In the genomic region with DNA sequence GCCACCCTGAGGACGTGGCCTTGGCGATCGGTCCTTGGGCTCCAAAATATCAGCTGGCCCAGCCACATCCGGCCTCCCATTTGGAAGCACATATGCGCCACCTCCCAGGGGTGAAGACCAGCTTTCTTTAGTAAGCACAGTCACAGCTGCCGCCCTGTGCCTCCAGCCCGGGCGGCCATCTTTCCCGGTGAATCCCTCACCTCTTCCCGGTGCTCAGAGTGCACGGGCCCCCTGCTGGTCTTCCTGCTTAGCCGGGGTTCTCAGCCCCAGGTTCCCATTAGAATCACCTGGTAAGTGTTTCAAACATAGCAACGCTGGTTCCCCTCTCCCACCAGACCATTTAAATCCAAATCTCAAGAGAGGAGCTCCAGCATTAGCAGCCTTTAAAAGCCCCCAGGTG, we compare ENCODE assay signal across 2 cellular contexts.
TF ChIP-seq lines count a peak whose summit lies in the region.

No MANE protein-coding gene starts in this region.

TF ChIP-seq in HepG2, 621 proteins besides CTCF, POLR2A, EP300 and RAD21 (continues in another document):
- TF ChIP-seq, protein P1, sequence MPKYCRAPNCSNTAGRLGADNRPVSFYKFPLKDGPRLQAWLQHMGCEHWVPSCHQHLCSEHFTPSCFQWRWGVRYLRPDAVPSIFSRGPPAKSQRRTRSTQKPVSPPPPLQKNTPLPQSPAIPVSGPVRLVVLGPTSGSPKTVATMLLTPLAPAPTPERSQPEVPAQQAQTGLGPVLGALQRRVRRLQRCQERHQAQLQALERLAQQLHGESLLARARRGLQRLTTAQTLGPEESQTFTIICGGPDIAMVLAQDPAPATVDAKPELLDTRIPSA (CRISPR knock-in tag; IDR thresholded peaks at IDR 0.05; ENCODE audit: borderline replicate concordance) = no peak
- TF ChIP-seq, protein P2, sequence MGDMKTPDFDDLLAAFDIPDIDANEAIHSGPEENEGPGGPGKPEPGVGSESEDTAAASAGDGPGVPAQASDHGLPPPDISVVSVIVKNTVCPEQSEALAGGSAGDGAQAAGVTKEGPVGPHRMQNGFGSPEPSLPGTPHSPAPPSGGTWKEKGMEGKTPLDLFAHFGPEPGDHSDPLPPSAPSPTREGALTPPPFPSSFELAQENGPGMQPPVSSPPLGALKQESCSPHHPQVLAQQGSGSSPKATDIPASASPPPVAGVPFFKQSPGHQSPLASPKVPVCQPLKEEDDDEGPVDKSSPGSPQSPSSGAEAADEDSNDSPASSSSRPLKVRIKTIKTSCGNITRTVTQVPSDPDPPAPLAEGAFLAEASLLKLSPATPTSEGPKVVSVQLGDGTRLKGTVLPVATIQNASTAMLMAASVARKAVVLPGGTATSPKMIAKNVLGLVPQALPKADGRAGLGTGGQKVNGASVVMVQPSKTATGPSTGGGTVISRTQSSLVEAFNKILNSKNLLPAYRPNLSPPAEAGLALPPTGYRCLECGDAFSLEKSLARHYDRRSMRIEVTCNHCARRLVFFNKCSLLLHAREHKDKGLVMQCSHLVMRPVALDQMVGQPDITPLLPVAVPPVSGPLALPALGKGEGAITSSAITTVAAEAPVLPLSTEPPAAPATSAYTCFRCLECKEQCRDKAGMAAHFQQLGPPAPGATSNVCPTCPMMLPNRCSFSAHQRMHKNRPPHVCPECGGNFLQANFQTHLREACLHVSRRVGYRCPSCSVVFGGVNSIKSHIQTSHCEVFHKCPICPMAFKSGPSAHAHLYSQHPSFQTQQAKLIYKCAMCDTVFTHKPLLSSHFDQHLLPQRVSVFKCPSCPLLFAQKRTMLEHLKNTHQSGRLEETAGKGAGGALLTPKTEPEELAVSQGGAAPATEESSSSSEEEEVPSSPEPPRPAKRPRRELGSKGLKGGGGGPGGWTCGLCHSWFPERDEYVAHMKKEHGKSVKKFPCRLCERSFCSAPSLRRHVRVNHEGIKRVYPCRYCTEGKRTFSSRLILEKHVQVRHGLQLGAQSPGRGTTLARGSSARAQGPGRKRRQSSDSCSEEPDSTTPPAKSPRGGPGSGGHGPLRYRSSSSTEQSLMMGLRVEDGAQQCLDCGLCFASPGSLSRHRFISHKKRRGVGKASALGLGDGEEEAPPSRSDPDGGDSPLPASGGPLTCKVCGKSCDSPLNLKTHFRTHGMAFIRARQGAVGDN (CRISPR knock-in tag; IDR thresholded peaks at IDR 0.05) = peak; percentile 24; the same call in 1 of the 2 replicates
- TF ChIP-seq SMAD1 (CRISPR knock-in tag; IDR thresholded peaks at IDR 0.05; ENCODE audit: borderline replicate concordance, low read depth) (no peak), ZIK1 (CRISPR knock-in tag; IDR thresholded peaks at IDR 0.05; ENCODE audit: borderline replicate concordance, low read depth) (no peak), ISX (CRISPR knock-in tag; conservative IDR thresholded peaks at IDR 0.05) (no peak), ZNF782 (CRISPR knock-in tag; IDR thresholded peaks at IDR 0.05; ENCODE audit: borderline replicate concordance) (no peak), ZNF235 (CRISPR knock-in tag; IDR thresholded peaks at IDR 0.05; ENCODE audit: borderline replicate concordance) (no peak), SP2 (CRISPR knock-in tag; IDR thresholded peaks at IDR 0.05) (no peak), YY1 (IDR thresholded peaks at IDR 0.05; ENCODE audit: insufficient read depth, insufficient replicate concordance, low read depth, low read length) (peak; percentile 86), HNRNPL (IDR thresholded peaks at IDR 0.05; ENCODE audit: low read depth, low read length) (no peak), ZNF841 (CRISPR knock-in tag; IDR thresholded peaks at IDR 0.05; ENCODE audit: borderline replicate concordance) (no peak), KAT7 (CRISPR knock-in tag; IDR thresholded peaks at IDR 0.05; ENCODE audit: borderline replicate concordance) (no peak), ISL2 (CRISPR knock-in tag; IDR thresholded peaks at IDR 0.05) (no peak), ZNF720 (CRISPR knock-in tag; IDR thresholded peaks at IDR 0.05) (no peak), EHMT2 (IDR thresholded peaks at IDR 0.05; ENCODE audit: borderline replicate concordance, low read depth, low read length) (no peak), ZNF460 (CRISPR knock-in tag; IDR thresholded peaks at IDR 0.05; ENCODE audit: borderline replicate concordance) (no peak), NFIB (CRISPR knock-in tag; IDR thresholded peaks at IDR 0.05; ENCODE audit: borderline replicate concordance) (no peak), ZNF563 (CRISPR knock-in tag; IDR thresholded peaks at IDR 0.05) (no peak), ONECUT2 (CRISPR knock-in tag; IDR thresholded peaks at IDR 0.05) (no peak), PLRG1 (conservative IDR thresholded peaks at IDR 0.05) (no peak)
- TF ChIP-seq, protein P3, sequence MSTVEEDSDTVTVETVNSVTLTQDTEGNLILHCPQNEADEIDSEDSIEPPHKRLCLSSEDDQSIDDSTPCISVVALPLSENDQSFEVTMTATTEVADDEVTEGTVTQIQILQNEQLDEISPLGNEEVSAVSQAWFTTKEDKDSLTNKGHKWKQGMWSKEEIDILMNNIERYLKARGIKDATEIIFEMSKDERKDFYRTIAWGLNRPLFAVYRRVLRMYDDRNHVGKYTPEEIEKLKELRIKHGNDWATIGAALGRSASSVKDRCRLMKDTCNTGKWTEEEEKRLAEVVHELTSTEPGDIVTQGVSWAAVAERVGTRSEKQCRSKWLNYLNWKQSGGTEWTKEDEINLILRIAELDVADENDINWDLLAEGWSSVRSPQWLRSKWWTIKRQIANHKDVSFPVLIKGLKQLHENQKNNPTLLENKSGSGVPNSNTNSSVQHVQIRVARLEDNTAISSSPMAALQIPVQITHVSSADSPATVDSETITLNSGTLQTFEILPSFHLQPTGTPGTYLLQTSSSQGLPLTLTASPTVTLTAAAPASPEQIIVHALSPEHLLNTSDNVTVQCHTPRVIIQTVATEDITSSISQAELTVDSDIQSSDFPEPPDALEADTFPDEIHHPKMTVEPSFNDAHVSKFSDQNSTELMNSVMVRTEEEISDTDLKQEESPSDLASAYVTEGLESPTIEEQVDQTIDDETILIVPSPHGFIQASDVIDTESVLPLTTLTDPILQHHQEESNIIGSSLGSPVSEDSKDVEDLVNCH (CRISPR knock-in tag; IDR thresholded peaks at IDR 0.05) = no peak
- TF ChIP-seq, protein P4, sequence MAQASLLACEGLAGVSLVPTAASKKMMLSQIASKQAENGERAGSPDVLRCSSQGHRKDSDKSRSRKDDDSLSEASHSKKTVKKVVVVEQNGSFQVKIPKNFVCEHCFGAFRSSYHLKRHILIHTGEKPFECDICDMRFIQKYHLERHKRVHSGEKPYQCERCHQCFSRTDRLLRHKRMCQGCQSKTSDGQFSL (CRISPR knock-in tag; IDR thresholded peaks at IDR 0.05) = no peak
- TF ChIP-seq, protein P5, sequence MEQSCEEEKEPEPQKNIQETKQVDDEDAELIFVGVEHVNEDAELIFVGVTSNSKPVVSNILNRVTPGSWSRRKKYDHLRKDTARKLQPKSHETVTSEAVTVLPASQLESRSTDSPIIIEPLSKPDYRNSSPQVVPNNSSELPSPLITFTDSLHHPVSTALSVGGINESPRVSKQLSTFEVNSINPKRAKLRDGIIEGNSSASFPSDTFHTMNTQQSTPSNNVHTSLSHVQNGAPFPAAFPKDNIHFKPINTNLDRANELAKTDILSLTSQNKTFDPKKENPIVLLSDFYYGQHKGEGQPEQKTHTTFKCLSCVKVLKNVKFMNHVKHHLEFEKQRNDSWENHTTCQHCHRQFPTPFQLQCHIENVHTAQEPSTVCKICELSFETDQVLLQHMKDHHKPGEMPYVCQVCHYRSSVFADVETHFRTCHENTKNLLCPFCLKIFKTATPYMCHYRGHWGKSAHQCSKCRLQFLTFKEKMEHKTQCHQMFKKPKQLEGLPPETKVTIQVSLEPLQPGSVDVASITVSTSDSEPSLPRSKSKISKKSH (CRISPR knock-in tag; IDR thresholded peaks at IDR 0.05; ENCODE audit: borderline replicate concordance) = no peak

TF ChIP-seq in H1, 55 proteins besides CTCF, POLR2A, EP300 and RAD21:
- TF ChIP-seq, protein P6, sequence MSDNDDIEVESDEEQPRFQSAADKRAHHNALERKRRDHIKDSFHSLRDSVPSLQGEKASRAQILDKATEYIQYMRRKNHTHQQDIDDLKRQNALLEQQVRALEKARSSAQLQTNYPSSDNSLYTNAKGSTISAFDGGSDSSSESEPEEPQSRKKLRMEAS (IDR thresholded peaks at IDR 0.05) = no peak
- 0 out of 2 replicates have a peak, but pooled peaks have one; percentile 36 for TF ChIP-seq YY1 (IDR thresholded peaks at IDR 0.05; ENCODE audit: low read depth, low read length)
- TF ChIP-seq POU5F1 (IDR thresholded peaks at IDR 0.05; ENCODE audit: low read depth, low read length) = no peak
- no peak for TF ChIP-seq EZH2 (IDR thresholded peaks at IDR 0.05; ENCODE audit: low read depth, low read length, severe bottlenecking)
